In the genomic region with DNA sequence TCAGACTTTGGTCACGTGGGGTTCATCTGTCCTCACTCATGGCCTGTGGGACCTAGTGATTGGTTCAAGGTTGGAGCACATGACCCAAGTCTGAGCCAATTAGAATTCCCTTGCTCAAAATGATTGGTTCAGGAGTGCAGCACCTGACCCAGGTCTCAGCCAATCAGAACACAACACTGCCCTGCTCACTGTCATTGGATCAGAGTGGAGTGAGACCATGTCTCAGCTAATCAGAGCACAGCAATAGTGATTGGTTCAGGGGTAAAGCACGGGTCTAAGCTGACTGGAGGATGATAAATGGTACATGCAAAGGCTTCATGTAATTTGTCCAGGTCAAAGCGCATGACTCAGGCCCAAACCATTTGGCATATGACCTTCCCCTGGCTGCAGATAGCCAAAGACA, we compare ENCODE assay signal across 1 cellular context.
TF ChIP-seq lines count a peak whose summit lies in the region.

No MANE protein-coding gene starts in this region.

TF ChIP-seq in GM23338, 12 proteins besides CTCF, POLR2A, EP300 and RAD21 (continued from another document):
- TF ChIP-seq EZH2phosphoT487 (IDR thresholded peaks at IDR 0.05; ENCODE audit: unreplicated experiment): no peak
